ENCODE assay signal across 1 cellular context in the genomic region with DNA sequence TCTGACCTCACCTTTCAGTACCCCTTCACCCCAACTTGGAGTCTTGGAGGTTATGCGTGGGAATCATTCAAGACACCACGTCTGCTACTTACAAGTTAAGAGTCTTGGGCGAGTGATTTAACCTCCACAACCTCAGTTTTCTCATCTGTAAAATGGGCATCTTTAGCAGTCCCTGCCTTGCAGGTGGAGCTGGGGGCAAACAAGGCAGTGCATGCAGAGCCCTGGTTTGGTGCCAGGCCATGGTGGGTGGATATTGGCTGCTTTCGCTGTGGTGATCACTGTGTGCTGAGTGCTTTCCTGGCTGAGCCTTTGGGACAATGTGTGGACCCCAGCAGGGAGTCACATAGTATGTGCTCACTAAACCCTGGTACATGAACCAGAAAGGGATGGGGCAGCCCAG.
TF ChIP-seq lines count a peak whose summit lies in the region.

No MANE protein-coding gene starts in this region.

TF ChIP-seq in GM23338, 12 proteins besides CTCF, POLR2A, EP300 and RAD21 (continued from another document):
- TF ChIP-seq, protein P1, sequence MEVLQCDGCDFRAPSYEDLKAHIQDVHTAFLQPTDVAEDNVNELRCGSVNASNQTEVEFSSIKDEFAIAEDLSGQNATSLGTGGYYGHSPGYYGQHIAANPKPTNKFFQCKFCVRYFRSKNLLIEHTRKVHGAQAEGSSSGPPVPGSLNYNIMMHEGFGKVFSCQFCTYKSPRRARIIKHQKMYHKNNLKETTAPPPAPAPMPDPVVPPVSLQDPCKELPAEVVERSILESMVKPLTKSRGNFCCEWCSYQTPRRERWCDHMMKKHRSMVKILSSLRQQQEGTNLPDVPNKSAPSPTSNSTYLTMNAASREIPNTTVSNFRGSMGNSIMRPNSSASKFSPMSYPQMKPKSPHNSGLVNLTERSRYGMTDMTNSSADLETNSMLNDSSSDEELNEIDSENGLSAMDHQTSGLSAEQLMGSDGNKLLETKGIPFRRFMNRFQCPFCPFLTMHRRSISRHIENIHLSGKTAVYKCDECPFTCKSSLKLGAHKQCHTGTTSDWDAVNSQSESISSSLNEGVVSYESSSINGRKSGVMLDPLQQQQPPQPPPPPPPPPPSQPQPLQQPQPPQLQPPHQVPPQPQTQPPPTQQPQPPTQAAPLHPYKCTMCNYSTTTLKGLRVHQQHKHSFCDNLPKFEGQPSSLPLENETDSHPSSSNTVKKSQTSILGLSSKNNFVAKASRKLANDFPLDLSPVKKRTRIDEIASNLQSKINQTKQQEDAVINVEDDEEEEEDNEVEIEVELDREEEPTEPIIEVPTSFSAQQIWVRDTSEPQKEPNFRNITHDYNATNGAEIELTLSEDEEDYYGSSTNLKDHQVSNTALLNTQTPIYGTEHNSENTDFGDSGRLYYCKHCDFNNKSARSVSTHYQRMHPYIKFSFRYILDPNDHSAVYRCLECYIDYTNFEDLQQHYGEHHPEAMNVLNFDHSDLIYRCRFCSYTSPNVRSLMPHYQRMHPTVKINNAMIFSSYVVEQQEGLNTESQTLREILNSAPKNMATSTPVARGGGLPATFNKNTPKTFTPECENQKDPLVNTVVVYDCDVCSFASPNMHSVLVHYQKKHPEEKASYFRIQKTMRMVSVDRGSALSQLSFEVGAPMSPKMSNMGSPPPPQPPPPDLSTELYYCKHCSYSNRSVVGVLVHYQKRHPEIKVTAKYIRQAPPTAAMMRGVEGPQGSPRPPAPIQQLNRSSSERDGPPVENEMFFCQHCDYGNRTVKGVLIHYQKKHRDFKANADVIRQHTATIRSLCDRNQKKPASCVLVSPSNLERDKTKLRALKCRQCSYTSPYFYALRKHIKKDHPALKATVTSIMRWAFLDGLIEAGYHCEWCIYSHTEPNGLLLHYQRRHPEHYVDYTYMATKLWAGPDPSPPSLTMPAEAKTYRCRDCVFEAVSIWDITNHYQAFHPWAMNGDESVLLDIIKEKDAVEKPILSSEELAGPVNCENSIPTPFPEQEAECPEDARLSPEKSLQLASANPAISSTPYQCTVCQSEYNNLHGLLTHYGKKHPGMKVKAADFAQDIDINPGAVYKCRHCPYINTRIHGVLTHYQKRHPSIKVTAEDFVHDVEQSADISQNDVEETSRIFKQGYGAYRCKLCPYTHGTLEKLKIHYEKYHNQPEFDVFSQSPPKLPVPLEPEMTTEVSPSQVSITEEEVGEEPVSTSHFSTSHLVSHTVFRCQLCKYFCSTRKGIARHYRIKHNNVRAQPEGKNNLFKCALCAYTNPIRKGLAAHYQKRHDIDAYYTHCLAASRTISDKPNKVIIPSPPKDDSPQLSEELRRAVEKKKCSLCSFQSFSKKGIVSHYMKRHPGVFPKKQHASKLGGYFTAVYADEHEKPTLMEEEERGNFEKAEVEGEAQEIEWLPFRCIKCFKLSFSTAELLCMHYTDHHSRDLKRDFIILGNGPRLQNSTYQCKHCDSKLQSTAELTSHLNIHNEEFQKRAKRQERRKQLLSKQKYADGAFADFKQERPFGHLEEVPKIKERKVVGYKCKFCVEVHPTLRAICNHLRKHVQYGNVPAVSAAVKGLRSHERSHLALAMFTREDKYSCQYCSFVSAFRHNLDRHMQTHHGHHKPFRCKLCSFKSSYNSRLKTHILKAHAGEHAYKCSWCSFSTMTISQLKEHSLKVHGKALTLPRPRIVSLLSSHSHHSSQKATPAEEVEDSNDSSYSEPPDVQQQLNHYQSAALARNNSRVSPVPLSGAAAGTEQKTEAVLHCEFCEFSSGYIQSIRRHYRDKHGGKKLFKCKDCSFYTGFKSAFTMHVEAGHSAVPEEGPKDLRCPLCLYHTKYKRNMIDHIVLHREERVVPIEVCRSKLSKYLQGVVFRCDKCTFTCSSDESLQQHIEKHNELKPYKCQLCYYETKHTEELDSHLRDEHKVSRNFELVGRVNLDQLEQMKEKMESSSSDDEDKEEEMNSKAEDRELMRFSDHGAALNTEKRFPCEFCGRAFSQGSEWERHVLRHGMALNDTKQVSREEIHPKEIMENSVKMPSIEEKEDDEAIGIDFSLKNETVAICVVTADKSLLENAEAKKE (CRISPR knock-in tag; IDR thresholded peaks at IDR 0.05): no peak
- TF ChIP-seq, protein P2, sequence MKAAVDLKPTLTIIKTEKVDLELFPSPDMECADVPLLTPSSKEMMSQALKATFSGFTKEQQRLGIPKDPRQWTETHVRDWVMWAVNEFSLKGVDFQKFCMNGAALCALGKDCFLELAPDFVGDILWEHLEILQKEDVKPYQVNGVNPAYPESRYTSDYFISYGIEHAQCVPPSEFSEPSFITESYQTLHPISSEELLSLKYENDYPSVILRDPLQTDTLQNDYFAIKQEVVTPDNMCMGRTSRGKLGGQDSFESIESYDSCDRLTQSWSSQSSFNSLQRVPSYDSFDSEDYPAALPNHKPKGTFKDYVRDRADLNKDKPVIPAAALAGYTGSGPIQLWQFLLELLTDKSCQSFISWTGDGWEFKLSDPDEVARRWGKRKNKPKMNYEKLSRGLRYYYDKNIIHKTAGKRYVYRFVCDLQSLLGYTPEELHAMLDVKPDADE (IDR thresholded peaks at IDR 0.05): no peak
- TF ChIP-seq EZH2 (IDR thresholded peaks at IDR 0.05; ENCODE audit: low read depth, unreplicated experiment) (no peak), STAT1 (IDR thresholded peaks at IDR 0.05; ENCODE audit: unreplicated experiment) (no peak)
- TF ChIP-seq, protein P3, sequence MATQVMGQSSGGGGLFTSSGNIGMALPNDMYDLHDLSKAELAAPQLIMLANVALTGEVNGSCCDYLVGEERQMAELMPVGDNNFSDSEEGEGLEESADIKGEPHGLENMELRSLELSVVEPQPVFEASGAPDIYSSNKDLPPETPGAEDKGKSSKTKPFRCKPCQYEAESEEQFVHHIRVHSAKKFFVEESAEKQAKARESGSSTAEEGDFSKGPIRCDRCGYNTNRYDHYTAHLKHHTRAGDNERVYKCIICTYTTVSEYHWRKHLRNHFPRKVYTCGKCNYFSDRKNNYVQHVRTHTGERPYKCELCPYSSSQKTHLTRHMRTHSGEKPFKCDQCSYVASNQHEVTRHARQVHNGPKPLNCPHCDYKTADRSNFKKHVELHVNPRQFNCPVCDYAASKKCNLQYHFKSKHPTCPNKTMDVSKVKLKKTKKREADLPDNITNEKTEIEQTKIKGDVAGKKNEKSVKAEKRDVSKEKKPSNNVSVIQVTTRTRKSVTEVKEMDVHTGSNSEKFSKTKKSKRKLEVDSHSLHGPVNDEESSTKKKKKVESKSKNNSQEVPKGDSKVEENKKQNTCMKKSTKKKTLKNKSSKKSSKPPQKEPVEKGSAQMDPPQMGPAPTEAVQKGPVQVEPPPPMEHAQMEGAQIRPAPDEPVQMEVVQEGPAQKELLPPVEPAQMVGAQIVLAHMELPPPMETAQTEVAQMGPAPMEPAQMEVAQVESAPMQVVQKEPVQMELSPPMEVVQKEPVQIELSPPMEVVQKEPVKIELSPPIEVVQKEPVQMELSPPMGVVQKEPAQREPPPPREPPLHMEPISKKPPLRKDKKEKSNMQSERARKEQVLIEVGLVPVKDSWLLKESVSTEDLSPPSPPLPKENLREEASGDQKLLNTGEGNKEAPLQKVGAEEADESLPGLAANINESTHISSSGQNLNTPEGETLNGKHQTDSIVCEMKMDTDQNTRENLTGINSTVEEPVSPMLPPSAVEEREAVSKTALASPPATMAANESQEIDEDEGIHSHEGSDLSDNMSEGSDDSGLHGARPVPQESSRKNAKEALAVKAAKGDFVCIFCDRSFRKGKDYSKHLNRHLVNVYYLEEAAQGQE (IDR thresholded peaks at IDR 0.05; ENCODE audit: unreplicated experiment): no peak
TF ChIP-seq in GM23338: peak in this region for 0.
